29 cellular contexts compared by ENCODE assay signal in genomic region chr15:81516012-81516411, GRCh38.
DNase-seq lines count a peak whose midpoint lies in the region; ATAC-seq, FAIRE-seq and TF ChIP-seq lines count a peak whose summit lies in the region.
"Had no signal": no experiment of that assay in that cellular context is flagged by ENCODE, and none has a peak within 500 bp of the region (broad histone marks: within the 10 kb centered on the region; RNA-seq: fewer than 3 reads in every experiment).

No MANE protein-coding gene starts in this region.

- H2AFZ ChIP-seq in IMR-90 (replicated peaks; ENCODE audit: low read length, poor library complexity) (no peak overlapping the region), keratinocyte (ENCODE audit: control insufficient read depth, low read length) (no peak overlapping the region)
- H2AFZ ChIP-seq: GM23338 had no signal

- no peak for TF ChIP-seq RAD21 in IMR-90 (IDR thresholded peaks at IDR 0.05; ENCODE audit: low read length)

- peak overlapping the region; percentile 52 for H3K18ac ChIP-seq in IMR-90 (ENCODE audit: low read depth, low read length)

- H3K56ac ChIP-seq in IMR-90 (ENCODE audit: extremely low read depth, insufficient read depth, low read length) = no peak overlapping the region

- FAIRE-seq in keratinocyte (lab: Jason Lieb, UNC) (no peak), GM12891 (lab: Jason Lieb, UNC) (no peak)
- FAIRE-seq: colon, TTC549 had no signal

- no peak overlapping the region for H3K4me3 ChIP-seq in IMR-90 (ENCODE audit: insufficient read depth, low read depth, low read length)
- no peak overlapping the region for H3K4me3 ChIP-seq in choroid plexus epithelial cell (ENCODE audit: low read depth, low read length)
- H3K4me3 ChIP-seq in keratinocyte (ENCODE audit: control insufficient read depth in 2 of 3, extremely low read depth in 1 of 3, insufficient read depth in 2 of 3, low read depth in 1 of 3, low read length in 3 of 3) = no peak overlapping the region
- H3K4me3 ChIP-seq: GM23338, prostate gland, sigmoid colon, SK-N-MC had no signal

- dilution Hi-C loops in IMR-90 (cut with HindIII; ENCODE audit: low sequenced_read_pairs, unreplicated experiment) = no loop called here
- dilution Hi-C loops in keratinocyte (cut with MboI; ENCODE audit: extremely low pct_ligation_motif_present, low sequenced_read_pairs) = no loop called here

- no peak overlapping the region for H3K14ac ChIP-seq in IMR-90 (replicated peaks; ENCODE audit: low read depth, low read length)

- H3K4me3 Mint-ChIP-seq in activated T-helper 1 cell treated with anti-CD3 and anti-CD28 coated beads, Interleukin-12 subunit alpha, Interleukin-12 subunit beta, Interleukin-2, Interleukin-4 antibody, amounts not matched to agents 30 ng/mL and 10 ng/mL and 1 ng/mL, durations not matched to agents 14 hours and 24 hours and 36 hours = no peak overlapping the region
- H3K4me3 Mint-ChIP-seq: GM23338; stimulated activated effector memory CD8-positive, alpha-beta T cell treated with anti-CD3 and anti-CD28 coated beads, Interleukin-12 subunit alpha, Interleukin-12 subunit beta, amount 100 ng/mL, for 72 hours; T-helper 17 cell had no signal

- H3K4me1 Mint-ChIP-seq in activated T-helper 1 cell treated with anti-CD3 and anti-CD28 coated beads, Interleukin-12 subunit alpha, Interleukin-12 subunit beta, Interleukin-2, Interleukin-4 antibody, amounts not matched to agents 30 ng/mL and 10 ng/mL and 1 ng/mL, durations not matched to agents 14 hours and 24 hours and 36 hours (ENCODE audit: low read depth) = no peaks in the 10 kb centered on the region
- H3K4me1 Mint-ChIP-seq: GM23338; stimulated activated effector memory CD8-positive, alpha-beta T cell treated with anti-CD3 and anti-CD28 coated beads, Interleukin-12 subunit alpha, Interleukin-12 subunit beta, amount 100 ng/mL, for 72 hours had no signal

- H4K20me1 ChIP-seq in IMR-90 (ENCODE audit: insufficient read depth, low read length) (no peaks in the 10 kb centered on the region), keratinocyte (ENCODE audit: control insufficient read depth, extremely low read depth, insufficient read depth, low read length) (no peaks in the 10 kb centered on the region)

- no peak overlapping the region for H3K23ac ChIP-seq in IMR-90 (ENCODE audit: low read depth, low read length)

- H3K27ac ChIP-seq in IMR-90 (ENCODE audit: insufficient read depth, low read length) (no peak overlapping the region), keratinocyte (ENCODE audit: control insufficient read depth, insufficient read depth, low read length) (no peak overlapping the region)
- H3K27ac ChIP-seq: neutrophil, prostate gland, sigmoid colon, SK-N-MC had no signal

- no peaks in the 10 kb centered on the region for H3K9me3 ChIP-seq in IMR-90 (ENCODE audit: control insufficient read depth, insufficient read depth, low read length)
- no peaks in the 10 kb centered on the region for H3K9me3 ChIP-seq in keratinocyte (ENCODE audit: control insufficient read depth, low read depth, low read length)
- H3K9me3 ChIP-seq: neutrophil, prostate gland, sigmoid colon had no signal

- no peak overlapping the region for H2AK5ac ChIP-seq in IMR-90 (ENCODE audit: low read depth, low read length)

- H3K9me3 Mint-ChIP-seq in activated T-helper 1 cell treated with anti-CD3 and anti-CD28 coated beads, Interleukin-12 subunit alpha, Interleukin-12 subunit beta, Interleukin-2, Interleukin-4 antibody, amounts not matched to agents 30 ng/mL and 10 ng/mL and 1 ng/mL, durations not matched to agents 14 hours and 24 hours and 36 hours = no peaks in the 10 kb centered on the region
- H3K9me3 Mint-ChIP-seq: GM23338; stimulated activated effector memory CD8-positive, alpha-beta T cell treated with anti-CD3 and anti-CD28 coated beads, Interleukin-12 subunit alpha, Interleukin-12 subunit beta, amount 100 ng/mL, for 72 hours had no signal

- BruUV-seq in IMR-90 (replicated peaks; lab: Mats Ljungman, UMichigan) = no TSS peak

- H2AK9ac ChIP-seq in IMR-90 (replicated peaks; ENCODE audit: low read depth, low read length, poor library complexity) = no peak overlapping the region

- peaks cover 10% of the 10 kb centered on the region for H3K27me3 Mint-ChIP-seq in activated T-helper 1 cell treated with anti-CD3 and anti-CD28 coated beads, Interleukin-12 subunit alpha, Interleukin-12 subunit beta, Interleukin-2, Interleukin-4 antibody, amounts not matched to agents 30 ng/mL and 10 ng/mL and 1 ng/mL, durations not matched to agents 14 hours and 24 hours and 36 hours (ENCODE audit: insufficient read depth)

- H3K4me2 ChIP-seq in IMR-90 (ENCODE audit: low read depth, low read length) (peak overlapping the region; percentile 48; the same call in 1 of the 2 replicates), keratinocyte (ENCODE audit: control insufficient read depth, extremely low read depth, insufficient read depth, low read depth, low read length) (peak overlapping the region; percentile 59)
- H3K4me2 ChIP-seq: GM23338 had no signal

- H3K36me3 ChIP-seq in IMR-90 (ENCODE audit: control insufficient read depth, insufficient read depth, low read length) (no peaks in the 10 kb centered on the region), keratinocyte (ENCODE audit: control insufficient read depth in 2 of 2, extremely low read depth in 1 of 2, insufficient read depth in 2 of 2, low read length in 2 of 2) (no peaks in the 10 kb centered on the region)
- H3K36me3 ChIP-seq: neutrophil, prostate gland, sigmoid colon had no signal

- H3K4me1 ChIP-seq in IMR-90 (ENCODE audit: control insufficient read depth, insufficient read depth, low read length) (peaks cover 4% of the 10 kb centered on the region; the same call in 1 of the 2 replicates), keratinocyte (ENCODE audit: control insufficient read depth, extremely low read depth, insufficient read depth, low read length) (peaks cover 11% of the 10 kb centered on the region)
- H3K4me1 ChIP-seq: prostate gland had no signal

- H3K79me2 ChIP-seq in keratinocyte (ENCODE audit: control insufficient read depth, insufficient read depth, low read length) = no peaks in the 10 kb centered on the region

- TF ChIP-seq POLR2A in IMR-90 (IDR thresholded peaks at IDR 0.05; ENCODE audit: low read depth, low read length) (no peak), GM12891 (IDR thresholded peaks at IDR 0.05; ENCODE audit: low read depth, low read length) (no peak)

- H3K9ac ChIP-seq in IMR-90 (ENCODE audit: low read depth, low read length) (no peak overlapping the region), keratinocyte (ENCODE audit: control insufficient read depth, extremely low read depth, insufficient read depth, low read length) (no peak overlapping the region)

- peak overlapping the region; percentile 31; the same call in 1 of the 2 replicates for H2BK20ac ChIP-seq in IMR-90 (ENCODE audit: low read depth, low read length)

- intact Hi-C loops in IMR-90 (cut with micrococcal nuclease) = no loop called here
- intact Hi-C loops in activated T-helper 1 cell treated with anti-CD3 and anti-CD28 coated beads, Interleukin-12 subunit alpha, Interleukin-12 subunit beta, Interleukin-2, Interleukin-4 antibody, amounts not matched to agents 30 ng/mL and 10 ng/mL and 1 ng/mL, durations not matched to agents 14 hours and 24 hours and 36 hours (cut with micrococcal nuclease) = no loop called here

- peak; percentile 33 for DNase-seq in AG20443 (ENCODE audit: low spot score)
- DNase-seq in IMR-90 = peak; percentile 14
- peak; percentile 11 for DNase-seq in choroid plexus epithelial cell (ENCODE audit: low read depth)
- DNase-seq in keratinocyte (ENCODE audit: low read depth, low spot score) = no peak
- DNase-seq in GM13977 (ENCODE audit: low spot score) = no peak
- DNase-seq in GM12891 (ENCODE audit: insufficient read length, low spot score) = no peak
- DNase-seq in activated T-helper 1 cell treated with anti-CD3 and anti-CD28 coated beads, Interleukin-12 subunit alpha, Interleukin-12 subunit beta, Interleukin-2, Interleukin-4 antibody, amounts not matched to agents 30 ng/mL and 10 ng/mL and 1 ng/mL, durations not matched to agents 14 hours and 24 hours and 36 hours (ENCODE audit: low spot score) = no peak
- DNase-seq: activated CD4-positive, CD25-positive, alpha-beta regulatory T cell; activated naive CD4-positive, alpha-beta T cell treated with Interleukin-2 at 50 U/mL for 16 hours; activated T-cell treated with anti-CD3 and anti-CD28 coated beads, Interleukin-2, amount 50 U/mL, for 48 hours; C1 segment of cervical spinal cord; DMS53; effector CD8-positive, alpha-beta T cell; foreskin melanocyte; GDM1; KG1; MM.1S; NCI-H2029 treated with DMSO at 0.1 percent for 48 hours; NCI-H524 treated with DMSO at 0.1 percent for 48 hours; sigmoid colon; T-helper 17 cell had no signal

- CTCF ChIA-PET in IMR-90 (lab: Yijun Ruan, JAX) = interaction anchor here (1.0 kb wide), 1 partner anchor 14 kb away, joined by 4 read pairs; no protein-coding TSS in a partner anchor

- H2BK120ac ChIP-seq in IMR-90 (ENCODE audit: low read depth, low read length) = peak overlapping the region; percentile 48

- peak overlapping the region; percentile 5; the same call in 1 of the 3 replicates for H2BK15ac ChIP-seq in IMR-90 (ENCODE audit: low read depth, low read length)

- peak overlapping the region; percentile 14; the same call in 1 of the 2 replicates for H3K4ac ChIP-seq in IMR-90 (ENCODE audit: low read depth, low read length)

- H3K27me3 ChIP-seq in IMR-90 (ENCODE audit: control insufficient read depth, insufficient read depth, low read length) (no peaks in the 10 kb centered on the region), keratinocyte (ENCODE audit: control insufficient read depth, extremely low read depth, insufficient read depth, low read length) (no peaks in the 10 kb centered on the region)
- H3K27me3 ChIP-seq: neutrophil, sigmoid colon had no signal

- no peak overlapping the region for H2BK5ac ChIP-seq in IMR-90 (ENCODE audit: low read depth, low read length, poor library complexity, severe bottlenecking)

- no peaks in the 10 kb centered on the region for H3K79me1 ChIP-seq in IMR-90 (ENCODE audit: low read depth in 1 of 2, low read length in 2 of 2)

- H3K27ac Mint-ChIP-seq in activated T-helper 1 cell treated with anti-CD3 and anti-CD28 coated beads, Interleukin-12 subunit alpha, Interleukin-12 subunit beta, Interleukin-2, Interleukin-4 antibody, amounts not matched to agents 30 ng/mL and 10 ng/mL and 1 ng/mL, durations not matched to agents 14 hours and 24 hours and 36 hours = no peak overlapping the region
- H3K27ac Mint-ChIP-seq: GM23338; stimulated activated effector memory CD8-positive, alpha-beta T cell treated with anti-CD3 and anti-CD28 coated beads, Interleukin-12 subunit alpha, Interleukin-12 subunit beta, amount 100 ng/mL, for 72 hours; T-helper 17 cell had no signal

- H4K5ac ChIP-seq in IMR-90 (ENCODE audit: low read depth, low read length) = no peak overlapping the region

- TF ChIP-seq CTCF in IMR-90 (conservative IDR thresholded peaks at IDR 0.05; ENCODE audit: low read depth, low read length) = no peak
- no peak for TF ChIP-seq CTCF in choroid plexus epithelial cell (conservative IDR thresholded peaks at IDR 0.05; ENCODE audit: low read depth, low read length)
- no peak for TF ChIP-seq CTCF in keratinocyte (optimal IDR thresholded peaks at IDR 0.05 in 1 of 3, IDR thresholded peaks at IDR 0.05 in 1 of 3, conservative IDR thresholded peaks at IDR 0.05 in 1 of 3; ENCODE audit: extremely low read depth in 1 of 3, insufficient read depth in 2 of 3, low read length in 3 of 3)
- TF ChIP-seq CTCF in GM13977 (IDR thresholded peaks at IDR 0.05; ENCODE audit: extremely low read depth, insufficient read depth, missing control alignments) = no peak

- in situ Hi-C loops in IMR-90 (cut with MboI; ENCODE audit: low sequenced_read_pairs) = no loop called here
- in situ Hi-C loops in GM13977 (cut with MboI; ENCODE audit: low pct_unique_long_range_greater_than_20kb, low sequenced_read_pairs, unreplicated experiment) = no loop called here

- POLR2A ChIA-PET in IMR-90 (lab: Charles Lee; ENCODE audit: unreplicated experiment) = no interaction called here

- ATAC-seq in IMR-90 (ENCODE audit: low read depth) = peak; percentile 46
- ATAC-seq in GM21717 (IDR thresholded peaks at IDR 0.05; ENCODE audit: unreplicated experiment) = no peak
- ATAC-seq: GM23338; stimulated activated effector memory CD8-positive, alpha-beta T cell treated with anti-CD3 and anti-CD28 coated beads, Interleukin-12 subunit alpha, Interleukin-12 subunit beta, amount 100 ng/mL, for 72 hours; T-helper 17 cell had no signal

- H4K91ac ChIP-seq in IMR-90 (ENCODE audit: insufficient read depth, low read depth, low read length) = no peak overlapping the region; the same call in 1 of the 2 replicates

- H3K36me3 Mint-ChIP-seq in activated T-helper 1 cell treated with anti-CD3 and anti-CD28 coated beads, Interleukin-12 subunit alpha, Interleukin-12 subunit beta, Interleukin-2, Interleukin-4 antibody, amounts not matched to agents 30 ng/mL and 10 ng/mL and 1 ng/mL, durations not matched to agents 14 hours and 24 hours and 36 hours (ENCODE audit: low read depth) = no peaks in the 10 kb centered on the region
- H3K36me3 Mint-ChIP-seq: stimulated activated effector memory CD8-positive, alpha-beta T cell treated with anti-CD3 and anti-CD28 coated beads, Interleukin-12 subunit alpha, Interleukin-12 subunit beta, amount 100 ng/mL, for 72 hours had no signal

- H3K9me1 ChIP-seq in IMR-90 (ENCODE audit: insufficient read depth, low read length) (no peaks in the 10 kb centered on the region), keratinocyte (ENCODE audit: control insufficient read depth, extremely low read depth, insufficient read depth, low read length) (no peaks in the 10 kb centered on the region)

- H4K8ac ChIP-seq in IMR-90 (ENCODE audit: low read depth in 2 of 2, low read length in 2 of 2) = no peak overlapping the region

Comparison
In these comparisons a context has a peak if more than half of its experiments do, and no peak if none do; other contexts are left out.
1. DNase-seq: peak in AG20443 (single experiment), IMR-90 (single experiment) and choroid plexus epithelial cell (single experiment); none in keratinocyte (single experiment), GM13977 (single experiment), GM12891 (single experiment) and activated T-helper 1 cell treated with anti-CD3 and anti-CD28 coated beads, Interleukin-12 subunit alpha, Interleukin-12 subunit beta, Interleukin-2, Interleukin-4 antibody, amounts not matched to agents 30 ng/mL and 10 ng/mL and 1 ng/mL, durations not matched to agents 14 hours and 24 hours and 36 hours (single experiment).